In genomic region chr4:6986781-6987565, GRCh38 we compare ENCODE assay signal across 8 cellular contexts. TPM values are rescaled to one million over a fixed set of nuclear protein-coding genes. Genes with fewer than 3 reads are reported as not detected.
DNase-seq lines count a peak whose midpoint lies in the region; ATAC-seq, FAIRE-seq and TF ChIP-seq lines count a peak whose summit lies in the region.

No MANE protein-coding gene starts in this region.

- H3K4me2 ChIP-seq in keratinocyte (ENCODE audit: control insufficient read depth, extremely low read depth, insufficient read depth, low read depth, low read length): peak overlapping the region; percentile 91

- peak overlapping the region; percentile 81 to 96 (median 88) for H3K4me3 ChIP-seq in keratinocyte (ENCODE audit: control insufficient read depth in 2 of 3, extremely low read depth in 1 of 3, insufficient read depth in 2 of 3, low read depth in 1 of 3, low read length in 3 of 3)

- H3K36me3 ChIP-seq in keratinocyte (ENCODE audit: control insufficient read depth in 2 of 2, extremely low read depth in 1 of 2, insufficient read depth in 2 of 2, low read length in 2 of 2): peaks cover 0 to 16% of the 10 kb centered on the region in 2 experiments

- no peak for FAIRE-seq in keratinocyte (lab: Jason Lieb, UNC)

- dilution Hi-C loops in keratinocyte (cut with MboI; ENCODE audit: extremely low pct_ligation_motif_present, low sequenced_read_pairs): no loop called here

- H2AFZ ChIP-seq in keratinocyte (ENCODE audit: control insufficient read depth, low read length): peak overlapping the region; percentile 74

- H3K27ac ChIP-seq in caudate nucleus (ENCODE audit: low read depth, low read length) (peak overlapping the region; percentile 98), keratinocyte (ENCODE audit: control insufficient read depth, insufficient read depth, low read length) (peak overlapping the region; percentile 94)

- TF ChIP-seq CTCF in AG09319 (IDR thresholded peaks at IDR 0.05; ENCODE audit: low read depth, low read length) (no peak), keratinocyte (optimal IDR thresholded peaks at IDR 0.05 in 1 of 3, IDR thresholded peaks at IDR 0.05 in 1 of 3, conservative IDR thresholded peaks at IDR 0.05 in 1 of 3; ENCODE audit: extremely low read depth in 1 of 3, insufficient read depth in 2 of 3, low read length in 3 of 3) (no peak)

- peak; percentile 83 for ATAC-seq in GM18909 (IDR thresholded peaks at IDR 0.05; ENCODE audit: poor library complexity, unreplicated experiment)
- ATAC-seq in HG03159 (IDR thresholded peaks at IDR 0.05; ENCODE audit: unreplicated experiment): peak; percentile 75

- DNase-seq in AG09319 (ENCODE audit: extremely low read depth, low read depth): peak; percentile 80
- DNase-seq in NCI-H226: peak; percentile 78
- DNase-seq in activated CD4-positive, CD25-positive, alpha-beta regulatory T cell (lab: John Stamatoyannopoulos, UW): peak; percentile 88 to 93 (median 92)
- peak; percentile 42 to 97 (median 94) for DNase-seq in caudate nucleus (lab: John Stamatoyannopoulos, UW)
- no peak for DNase-seq in keratinocyte (ENCODE audit: low read depth, low spot score)
- DNase-seq in stimulated activated CD4-positive, alpha-beta T cell treated with anti-CD3 and anti-CD28 coated beads, Interleukin-12 subunit alpha, Interleukin-12 subunit beta, amount 100 ng/mL, for 4 hours: peak; percentile 92

- H4K20me1 ChIP-seq in keratinocyte (ENCODE audit: control insufficient read depth, extremely low read depth, insufficient read depth, low read length): peaks cover 6% of the 10 kb centered on the region

- H3K9ac ChIP-seq in keratinocyte (ENCODE audit: control insufficient read depth, extremely low read depth, insufficient read depth, low read length): peak overlapping the region; percentile 97

- H3K9me1 ChIP-seq in keratinocyte (ENCODE audit: control insufficient read depth, extremely low read depth, insufficient read depth, low read length): no peaks in the 10 kb centered on the region

- no peaks in the 10 kb centered on the region for H3K9me3 ChIP-seq in keratinocyte (ENCODE audit: control insufficient read depth, low read depth, low read length)

- peaks cover 38% of the 10 kb centered on the region for H3K79me2 ChIP-seq in keratinocyte (ENCODE audit: control insufficient read depth, insufficient read depth, low read length)

- no peaks in the 10 kb centered on the region for H3K27me3 ChIP-seq in keratinocyte (ENCODE audit: control insufficient read depth, extremely low read depth, insufficient read depth, low read length)

- H3K4me1 ChIP-seq in keratinocyte (ENCODE audit: control insufficient read depth, extremely low read depth, insufficient read depth, low read length): peaks cover 47% of the 10 kb centered on the region

RNA-seq across cellular contexts. Expression of gene TADA2B, which starts 56.2 kb away (rescaled TPM):
- polyA plus RNA-seq in keratinocyte: 4.6 to 7.2 TPM (median 5.3 TPM) in 3 replicates
- 10.6 TPM for polyA plus RNA-seq in keratinocyte (2011; ENCODE audit: low read depth)
- polyA plus RNA-seq in keratinocyte (2011; cell fraction: cytosol; rRNA removed): 5.5 and 7.2 TPM in 2 replicates
- 7.2 and 7.8 TPM in 2 replicates for polyA plus RNA-seq in keratinocyte (2011; cell fraction: nucleus; rRNA removed)
- polyA plus RNA-seq in keratinocyte (2012; ENCODE audit: low replicate concordance): 10.8 and 12.4 TPM in 2 replicates
- polyA minus RNA-seq in keratinocyte: 4.4 to 7.2 TPM (median 5.2 TPM) in 3 replicates
- 6.7 TPM for polyA minus RNA-seq in keratinocyte (2011; cell fraction: cytosol; rRNA and poly(A)+ RNA removed)
- polyA minus RNA-seq in keratinocyte (2011; cell fraction: nucleus; rRNA and poly(A)+ RNA removed): 4.6 and 6.1 TPM in 2 replicates
